In genomic region chr15:65819563-65819960, GRCh38 we compare ENCODE assay signal across 12 cellular contexts. TPM values are rescaled to one million over a fixed set of nuclear protein-coding genes. Genes with fewer than 3 reads are reported as not detected.
DNase-seq lines count a peak whose midpoint lies in the region; ATAC-seq and TF ChIP-seq lines count a peak whose summit lies in the region.
"Had no signal": no experiment of that assay in that cellular context is flagged by ENCODE, and none has a peak within 500 bp of the region (broad histone marks: within the 10 kb centered on the region; RNA-seq: fewer than 3 reads in every experiment).

No MANE protein-coding gene starts in this region.

- H3K4me3 Mint-ChIP-seq in activated T-helper 2 cell treated with anti-CD3 and anti-CD28 coated beads, Interferon-gamma antibody, Interleukin-2, Interleukin-4, amounts not matched to agents 10 μg/mL and 5 μg/mL and 100 μg/mL, durations not matched to agents 14 hours and 24 hours and 36 hours (ENCODE audit: low read depth) = no peak overlapping the region
- peak overlapping the region; percentile 89 for H3K4me3 Mint-ChIP-seq in natural killer cell
- H3K4me3 Mint-ChIP-seq: GM23338 had no signal

- ATAC-seq in natural killer cell (peak in 2 of 3 donors; percentile 21 to 26), HG03025 (IDR thresholded peaks at IDR 0.05; ENCODE audit: low FRiP score, unreplicated experiment) (no peak), GM18858 (IDR thresholded peaks at IDR 0.05; ENCODE audit: unreplicated experiment) (no peak)
- ATAC-seq: GM23338 had no signal

- peaks cover 5% of the 10 kb centered on the region for H3K9me3 Mint-ChIP-seq in activated T-helper 2 cell treated with anti-CD3 and anti-CD28 coated beads, Interferon-gamma antibody, Interleukin-2, Interleukin-4, amounts not matched to agents 10 μg/mL and 5 μg/mL and 100 μg/mL, durations not matched to agents 14 hours and 24 hours and 36 hours
- H3K9me3 Mint-ChIP-seq in natural killer cell = peaks cover 0 to 2% of the 10 kb centered on the region in 2 donors
- H3K9me3 Mint-ChIP-seq: GM23338 had no signal

- H3F3A ChIP-seq in Loucy (ENCODE audit: low read depth) = no peaks in the 10 kb centered on the region

- no peaks in the 10 kb centered on the region for H3K9me2 ChIP-seq in Loucy (replicated peaks; ENCODE audit: low read depth, low read length)

- H3K4me3 ChIP-seq in Loucy (ENCODE audit: low read length, poor library complexity, severe bottlenecking) = peak overlapping the region; percentile 43
- H3K4me3 ChIP-seq: dorsolateral prefrontal cortex, GM23338, heart right ventricle had no signal

- H3K36me3 ChIP-seq in Loucy (ENCODE audit: insufficient read depth, low read length) = no peaks in the 10 kb centered on the region
- H3K36me3 ChIP-seq: heart right ventricle had no signal

- H2AFZ ChIP-seq in Loucy (ENCODE audit: low read length) = no peak overlapping the region

- intact Hi-C loops in activated T-helper 2 cell treated with anti-CD3 and anti-CD28 coated beads, Interferon-gamma antibody, Interleukin-2, Interleukin-4, amounts not matched to agents 10 μg/mL and 5 μg/mL and 100 μg/mL, durations not matched to agents 14 hours and 24 hours and 36 hours (cut with micrococcal nuclease) = loop anchor here (1.0 to 2.0 kb wide), 3 partner anchors 14 to 57 kb away; partner anchors contain the start of gene DENND4A
- intact Hi-C loops in natural killer cell (cut with micrococcal nuclease) = loop anchor here (1.0 to 2.0 kb wide), 3 partner anchors 13 to 38 kb away; partner anchors contain the start of gene DENND4A

- no peak overlapping the region for H3K9ac ChIP-seq in Loucy (ENCODE audit: low read depth, low read length, poor library complexity, severe bottlenecking)

- H3K4me2 ChIP-seq in Loucy (ENCODE audit: low read depth, low read length, poor library complexity, severe bottlenecking) = peak overlapping the region; percentile 66
- H3K4me2 ChIP-seq: GM23338 had no signal

- peaks cover 20% of the 10 kb centered on the region for H3K4me1 ChIP-seq in Loucy (ENCODE audit: insufficient read depth, low read length, poor library complexity, severe bottlenecking)

- no peaks in the 10 kb centered on the region for H3K27me3 ChIP-seq in Loucy (ENCODE audit: insufficient read depth, low read length, poor library complexity, severe bottlenecking)
- H3K27me3 ChIP-seq: dorsolateral prefrontal cortex, heart right ventricle had no signal

- H4K20me1 ChIP-seq in Loucy (ENCODE audit: insufficient read depth, low read length, poor library complexity, severe bottlenecking) = no peaks in the 10 kb centered on the region

- peaks cover 48% of the 10 kb centered on the region for H3K4me1 Mint-ChIP-seq in activated T-helper 2 cell treated with anti-CD3 and anti-CD28 coated beads, Interferon-gamma antibody, Interleukin-2, Interleukin-4, amounts not matched to agents 10 μg/mL and 5 μg/mL and 100 μg/mL, durations not matched to agents 14 hours and 24 hours and 36 hours (ENCODE audit: low read depth)
- H3K4me1 Mint-ChIP-seq in natural killer cell = peaks cover 46 to 51% of the 10 kb centered on the region in 2 donors

- H3K27me3 Mint-ChIP-seq in activated T-helper 2 cell treated with anti-CD3 and anti-CD28 coated beads, Interferon-gamma antibody, Interleukin-2, Interleukin-4, amounts not matched to agents 10 μg/mL and 5 μg/mL and 100 μg/mL, durations not matched to agents 14 hours and 24 hours and 36 hours (ENCODE audit: low read depth) = no peaks in the 10 kb centered on the region
- H3K27me3 Mint-ChIP-seq in natural killer cell (ENCODE audit: low read depth in 2 of 2) = no peaks in the 10 kb centered on the region

- peak overlapping the region; percentile 85 for H3K27ac Mint-ChIP-seq in activated T-helper 2 cell treated with anti-CD3 and anti-CD28 coated beads, Interferon-gamma antibody, Interleukin-2, Interleukin-4, amounts not matched to agents 10 μg/mL and 5 μg/mL and 100 μg/mL, durations not matched to agents 14 hours and 24 hours and 36 hours
- peak overlapping the region; percentile 96 to 100 for H3K27ac Mint-ChIP-seq in natural killer cell

- H3K9me3 ChIP-seq in Loucy (ENCODE audit: insufficient read depth, low read depth, low read length) = no peaks in the 10 kb centered on the region
- H3K9me3 ChIP-seq: heart right ventricle had no signal

- no peaks in the 10 kb centered on the region for H3K79me2 ChIP-seq in Loucy (ENCODE audit: insufficient read depth, low read length)

- peak; percentile 13 for DNase-seq in EL
- no peak for DNase-seq in activated T-helper 2 cell treated with anti-CD3 and anti-CD28 coated beads, Interferon-gamma antibody, Interleukin-2, Interleukin-4, amounts not matched to agents 10 μg/mL and 5 μg/mL and 100 μg/mL, durations not matched to agents 14 hours and 24 hours and 36 hours (ENCODE audit: low spot score)
- no peak for DNase-seq in natural killer cell
- no peak for DNase-seq in GM10266 (ENCODE audit: extremely low spot score)
- DNase-seq: activated effector memory CD4-positive, alpha-beta T cell treated with anti-CD3 and anti-CD28 coated beads, Interleukin-2, amount 50 U/mL, for 16 hours; dorsolateral prefrontal cortex; heart right ventricle; NCI-H69 had no signal

- peaks cover 3% of the 10 kb centered on the region for H3K36me3 Mint-ChIP-seq in activated T-helper 2 cell treated with anti-CD3 and anti-CD28 coated beads, Interferon-gamma antibody, Interleukin-2, Interleukin-4, amounts not matched to agents 10 μg/mL and 5 μg/mL and 100 μg/mL, durations not matched to agents 14 hours and 24 hours and 36 hours (ENCODE audit: low read depth)
- H3K36me3 Mint-ChIP-seq in natural killer cell = no peaks in the 10 kb centered on the region

- TF ChIP-seq CTCF in Loucy (conservative IDR thresholded peaks at IDR 0.05; ENCODE audit: low read length) (no peak), natural killer cell (IDR thresholded peaks at IDR 0.05) (no peak), GM10266 (IDR thresholded peaks at IDR 0.05; ENCODE audit: control insufficient read depth, insufficient read depth, low read depth, missing control alignments) (no peak)

RNA-seq across cellular contexts. Expression of gene DENND4A, which starts 27.5 kb away (rescaled TPM):
- 62.3 and 65.8 TPM in 2 replicates for total RNA-seq in activated T-helper 2 cell treated with anti-CD3 and anti-CD28 coated beads, Interferon-gamma antibody, Interleukin-2, Interleukin-4, amounts not matched to agents 10 μg/mL and 5 μg/mL and 100 μg/mL, durations not matched to agents 14 hours and 24 hours and 36 hours
- total RNA-seq in natural killer cell = 10 to 100 TPM; 65.8 to 84.6 (median 66.1) TPM

RNA-seq across cellular contexts. Expression of gene RAB11A, which starts 49.7 kb away (rescaled TPM):
- 153 and 155 TPM in 2 replicates for total RNA-seq in activated T-helper 2 cell treated with anti-CD3 and anti-CD28 coated beads, Interferon-gamma antibody, Interleukin-2, Interleukin-4, amounts not matched to agents 10 μg/mL and 5 μg/mL and 100 μg/mL, durations not matched to agents 14 hours and 24 hours and 36 hours
- 10 to 100 TPM; 84.7 to 97.1 (median 87.5) TPM for total RNA-seq in natural killer cell

Comparison
In these comparisons a context has a peak if more than half of its experiments do, and no peak if none do; other contexts are left out.
1. ATAC-seq: peak in natural killer cell (2 of 3); none in HG03025 (single experiment) and GM18858 (single experiment).